ENCODE assay signal across 19 cellular contexts in genomic region chr3:126613481-126614187, GRCh38. TPM values are rescaled to one million over a fixed set of nuclear protein-coding genes. Genes with fewer than 3 reads are reported as not detected.
DNase-seq lines count a peak whose midpoint lies in the region; ATAC-seq and TF ChIP-seq lines count a peak whose summit lies in the region.
"Had no signal": no experiment of that assay in that cellular context is flagged by ENCODE, and none has a peak within 500 bp of the region (broad histone marks: within the 10 kb centered on the region; RNA-seq: fewer than 3 reads in every experiment).

No MANE protein-coding gene starts in this region.

- peak overlapping the region; percentile 15 for H3K4me3 Mint-ChIP-seq in central memory CD8-positive, alpha-beta T cell

- H3K9me3 ChIP-seq in Loucy (ENCODE audit: insufficient read depth, low read depth, low read length) (no peaks in the 10 kb centered on the region), neural cell (ENCODE audit: low read length) (no peaks in the 10 kb centered on the region)
- H3K9me3 ChIP-seq: BLaER1, gastrocnemius medialis, right atrium auricular region had no signal

- no peaks in the 10 kb centered on the region for H3K36me3 Mint-ChIP-seq in central memory CD8-positive, alpha-beta T cell (ENCODE audit: insufficient read depth)

- H3K4me1 Mint-ChIP-seq in central memory CD8-positive, alpha-beta T cell = peaks cover 31% of the 10 kb centered on the region

- TF ChIP-seq EP300 in neural cell (conservative IDR thresholded peaks at IDR 0.05; ENCODE audit: poor library complexity, severe bottlenecking) = no peak

- TF ChIP-seq CTCF in Loucy (conservative IDR thresholded peaks at IDR 0.05; ENCODE audit: low read length) (no peak; the same call in 1 of the 2 replicates), neural cell (IDR thresholded peaks at IDR 0.05; ENCODE audit: poor library complexity, severe bottlenecking) (no peak)

- H3K4me1 ChIP-seq in Loucy (ENCODE audit: insufficient read depth, low read length, poor library complexity, severe bottlenecking) = peaks cover 55% of the 10 kb centered on the region
- H3K4me1 ChIP-seq: gastrocnemius medialis, right atrium auricular region had no signal

- H3K27me3 Mint-ChIP-seq in central memory CD8-positive, alpha-beta T cell = no peaks in the 10 kb centered on the region

- H3K9me2 ChIP-seq in Loucy (replicated peaks; ENCODE audit: low read depth, low read length) (no peaks in the 10 kb centered on the region), neural cell (ENCODE audit: insufficient read depth, low read length) (no peaks in the 10 kb centered on the region)

- no peaks in the 10 kb centered on the region for H3K27me3 ChIP-seq in Loucy (ENCODE audit: insufficient read depth, low read length, poor library complexity, severe bottlenecking)
- no peaks in the 10 kb centered on the region for H3K27me3 ChIP-seq in neural cell (ENCODE audit: insufficient read depth, low read depth, low read length)
- H3K27me3 ChIP-seq: BLaER1, brain microvascular endothelial cell, gastrocnemius medialis, right atrium auricular region had no signal

- no peak overlapping the region for H3K27ac ChIP-seq in neural cell (ENCODE audit: low read length)
- H3K27ac ChIP-seq: BLaER1, brain microvascular endothelial cell, gastrocnemius medialis, right atrium auricular region had no signal

- H3K9ac ChIP-seq in Loucy (ENCODE audit: low read depth, low read length, poor library complexity, severe bottlenecking) (no peak overlapping the region), neural cell (ENCODE audit: low read length) (no peak overlapping the region)
- H3K9ac ChIP-seq: BLaER1 had no signal

- H3K27ac Mint-ChIP-seq in central memory CD8-positive, alpha-beta T cell (ENCODE audit: low read depth) = peak overlapping the region; percentile 78

- ATAC-seq in central memory CD8-positive, alpha-beta T cell (replicated peaks; ENCODE audit: extremely low read depth, poor library complexity, severe bottlenecking) = peak; percentile 81
- ATAC-seq in HG02763 (IDR thresholded peaks at IDR 0.05; ENCODE audit: unreplicated experiment) (no peak), GM18873 (IDR thresholded peaks at IDR 0.05; ENCODE audit: low FRiP score, unreplicated experiment) (no peak)
- ATAC-seq: gastrocnemius medialis had no signal

- H3K79me2 ChIP-seq in Loucy (ENCODE audit: insufficient read depth, low read length) (no peaks in the 10 kb centered on the region), neural cell (replicated peaks; ENCODE audit: insufficient read depth, low read length) (no peaks in the 10 kb centered on the region)

- H3K36me3 ChIP-seq in Loucy (ENCODE audit: insufficient read depth, low read length) = peaks cover 26% of the 10 kb centered on the region
- no peaks in the 10 kb centered on the region for H3K36me3 ChIP-seq in neural cell (ENCODE audit: insufficient read depth, low read length)
- H3K36me3 ChIP-seq: BLaER1, brain microvascular endothelial cell had no signal

- H3K9me3 Mint-ChIP-seq in central memory CD8-positive, alpha-beta T cell = no peaks in the 10 kb centered on the region

- peak; percentile 10 for DNase-seq in SIG-M5 treated with dmso at 0.1 percent for 504 hours (lab: John Stamatoyannopoulos, UW; ENCODE audit: unreplicated experiment)
- DNase-seq in SIG-M5 (lab: John Stamatoyannopoulos, UW) = no peak
- no peak for DNase-seq in central memory CD8-positive, alpha-beta T cell (ENCODE audit: low spot score in 2 of 2)
- no peak for DNase-seq in NCI-H226
- DNase-seq: 8988T; activated CD4-positive, alpha-beta T cell treated with anti-CD3 and anti-CD28 coated beads for 1 hour; brain microvascular endothelial cell; gastrocnemius medialis; KBM-7; NCI-H1048; NCI-H2029; NCI-H510A treated with DMSO at 0.1 percent for 48 hours; stimulated activated CD4-positive, alpha-beta T cell treated with anti-CD3 and anti-CD28 coated beads, Interleukin-12 subunit alpha, Interleukin-12 subunit beta, amount 100 ng/mL, for 4 hours had no signal

- TF ChIP-seq RAD21 in neural cell (conservative IDR thresholded peaks at IDR 0.05) = peak; percentile 14

- H3F3A ChIP-seq in Loucy (ENCODE audit: low read depth) = no peaks in the 10 kb centered on the region; the same call in 1 of the 2 replicates
- no peaks in the 10 kb centered on the region for H3F3A ChIP-seq in neural cell (ENCODE audit: insufficient read depth, low read length, poor library complexity, severe bottlenecking)

- H3K4me2 ChIP-seq in Loucy (ENCODE audit: low read depth, low read length, poor library complexity, severe bottlenecking) (peak overlapping the region; percentile 56), neural cell (ENCODE audit: low read length) (no peak overlapping the region)

- H3K4me3 ChIP-seq in Loucy (ENCODE audit: low read length, poor library complexity, severe bottlenecking) (no peak overlapping the region), neural cell (ENCODE audit: low read length) (no peak overlapping the region)
- H3K4me3 ChIP-seq: BLaER1, gastrocnemius medialis, right atrium auricular region had no signal

- H2AFZ ChIP-seq in Loucy (ENCODE audit: low read length) (no peak overlapping the region), neural cell (ENCODE audit: low read depth, low read length) (no peak overlapping the region)

- H4K20me1 ChIP-seq in Loucy (ENCODE audit: insufficient read depth, low read length, poor library complexity, severe bottlenecking) = no peaks in the 10 kb centered on the region
- no peaks in the 10 kb centered on the region for H4K20me1 ChIP-seq in neural cell (ENCODE audit: insufficient read depth)
- H4K20me1 ChIP-seq: BLaER1 had no signal

TF ChIP-seq in neural cell, 6 proteins besides CTCF, POLR2A, EP300 and RAD21:
- TF ChIP-seq REST (IDR thresholded peaks at IDR 0.05; ENCODE audit: borderline replicate concordance) (no peak), POLR2AphosphoS5 (IDR thresholded peaks at IDR 0.05) (no peak), SMC3 (conservative IDR thresholded peaks at IDR 0.05; ENCODE audit: poor library complexity) (peak; percentile 37)
TF ChIP-seq in neural cell: peak in this region for 1.

RNA-seq across cellular contexts. Expression of gene TXNRD3, which starts 41.3 kb away (rescaled TPM):
- polyA plus RNA-seq in neural cell = 2.2 and 2.5 TPM in 2 replicates
- polyA minus RNA-seq in neural cell = 6.3 and 9.8 TPM in 2 replicates

RNA-seq across cellular contexts. Expression of gene C3orf22, which starts 54.9 kb away (rescaled TPM):
- not detected in 2 replicates for polyA plus RNA-seq in neural cell
- polyA minus RNA-seq in neural cell = not detected in 2 replicates
